8 cellular contexts compared by ENCODE assay signal in the genomic region with DNA sequence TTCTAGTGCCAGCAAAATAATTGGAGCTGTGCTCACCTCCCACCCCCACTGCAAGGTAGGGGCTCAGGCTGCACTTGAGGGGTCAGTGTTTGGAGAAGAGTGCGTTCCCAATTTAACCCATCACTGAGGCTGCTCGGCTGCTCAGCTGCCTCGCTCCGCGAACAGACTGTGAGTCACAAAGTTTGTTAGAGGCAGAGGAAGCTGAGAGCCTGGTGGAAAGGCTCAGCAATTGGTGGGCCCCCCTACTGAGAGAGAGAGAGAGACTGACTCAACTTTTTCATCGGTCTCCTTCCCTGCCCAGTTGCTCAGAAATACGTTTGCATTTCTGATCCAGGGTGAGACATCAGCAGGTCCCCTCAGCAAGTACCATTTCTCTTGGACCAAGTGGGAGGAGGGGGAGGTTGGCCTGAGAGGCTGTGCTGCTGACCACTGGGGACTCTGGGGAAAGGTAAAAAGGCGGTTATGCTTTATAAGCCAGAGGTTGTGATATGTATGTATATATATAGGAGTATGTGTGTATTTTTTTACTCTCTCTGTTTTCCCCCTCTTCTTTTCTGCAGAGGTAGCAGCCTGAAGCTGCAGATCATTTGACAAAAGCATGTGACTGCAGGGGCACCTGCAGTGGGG. TPM values are rescaled to one million over a fixed set of nuclear protein-coding genes. Genes with fewer than 3 reads are reported as not detected.
DNase-seq lines count a peak whose midpoint lies in the region; ATAC-seq and TF ChIP-seq lines count a peak whose summit lies in the region.

No MANE protein-coding gene starts in this region.

- no peaks in the 10 kb centered on the region for H3K9me3 ChIP-seq in Caco-2
- H3K9me3 ChIP-seq in MM.1S (replicated peaks; ENCODE audit: insufficient read depth, low read length): no peaks in the 10 kb centered on the region
- H3K9me3 ChIP-seq in esophagus squamous epithelium: no peaks in the 10 kb centered on the region

- POLR2A ChIA-PET in Caco-2 (lab: Charles Lee): no interaction called here

- TF ChIP-seq POLR2A in esophagus squamous epithelium (IDR thresholded peaks at IDR 0.05): no peak

- H3F3A ChIP-seq in MM.1S (ENCODE audit: insufficient read depth, low read length): peaks cover 10% of the 10 kb centered on the region; the same call in 1 of the 2 replicates

- H3K4me1 ChIP-seq in Caco-2 (peaks cover 5% of the 10 kb centered on the region; the same call in 1 of the 2 replicates), MM.1S (ENCODE audit: low read length) (0 out of 2 replicates have a peak, but pooled peaks cover 5% of the 10 kb centered on the region), esophagus squamous epithelium (peaks cover 13 to 27% (median 14%) of the 10 kb centered on the region in 3 donors)

- H3K4me3 ChIP-seq in Caco-2 (ENCODE audit: low read depth, low read length) (peak overlapping the region; percentile 62), MM.1S (ENCODE audit: low read length) (peak overlapping the region; percentile 80; the same call in 1 of the 2 replicates), fibroblast of villous mesenchyme (ENCODE audit: low read depth, low read length) (peak overlapping the region; percentile 64), esophagus squamous epithelium (peak overlapping the region in 2 of 4 donors; percentile 75 to 78)

- no peak for DNase-seq in Caco-2
- no peak for DNase-seq in MM.1S
- DNase-seq in activated CD8-positive, alpha-beta memory T cell treated with anti-CD3 and anti-CD28 coated beads, Interleukin-2, amount 50 U/mL, for 48 hours: peak; percentile 77
- peak; percentile 18 for DNase-seq in fibroblast of villous mesenchyme (ENCODE audit: low read depth)
- peak; percentile 40 to 52 for DNase-seq in stimulated activated CD4-positive, alpha-beta T cell treated with anti-CD3 and anti-CD28 coated beads, Interleukin-12 subunit alpha, Interleukin-12 subunit beta, amount 100 ng/mL, for 24 hours (ENCODE audit: low read depth in 2 of 2)
- no peak for DNase-seq in esophagus squamous epithelium (lab: John Stamatoyannopoulos, UW)

- ATAC-seq in HG02973 (IDR thresholded peaks at IDR 0.05; ENCODE audit: unreplicated experiment) (no peak), GM19328 (IDR thresholded peaks at IDR 0.05; ENCODE audit: unreplicated experiment) (no peak)

- peak overlapping the region; percentile 82 for H3K4me3 Mint-ChIP-seq in Caco-2 (ENCODE audit: unreplicated experiment)

- no peaks in the 10 kb centered on the region for H3K9me2 ChIP-seq in MM.1S (replicated peaks; ENCODE audit: insufficient read depth, low read length)

- H3K36me3 Mint-ChIP-seq in Caco-2 (ENCODE audit: insufficient read depth, unreplicated experiment): no peaks in the 10 kb centered on the region

- peak overlapping the region; percentile 100; the same call in 1 of the 2 replicates for H3K4me2 ChIP-seq in MM.1S (ENCODE audit: low read depth, low read length)

- no peaks in the 10 kb centered on the region for H3K27me3 Mint-ChIP-seq in Caco-2 (ENCODE audit: insufficient read depth, unreplicated experiment)

- intact Hi-C loops in Caco-2 (cut with micrococcal nuclease; ENCODE audit: unreplicated experiment) (loop anchor here (2.0 to 10.0 kb wide), 4 partner anchors 35 to 151 kb away; no protein-coding TSS in a partner anchor), esophagus squamous epithelium (cut with DNase I) (no loop called here)

- H2AFZ ChIP-seq in MM.1S (ENCODE audit: low read length): no peak overlapping the region

- H3K27ac Mint-ChIP-seq in Caco-2 (ENCODE audit: unreplicated experiment): no peak overlapping the region

- WGBS in esophagus squamous epithelium, 2 donors: 28 to 83% methylated on average over 1 to 4 of the region's 8 CpGs

- H4K20me1 ChIP-seq in MM.1S (ENCODE audit: insufficient read depth, low read length): no peaks in the 10 kb centered on the region

- H3K27me3 ChIP-seq in Caco-2 (replicated peaks; ENCODE audit: control insufficient read depth, insufficient read depth, low read length): no peaks in the 10 kb centered on the region
- H3K27me3 ChIP-seq in MM.1S (replicated peaks; ENCODE audit: insufficient read depth, low read length): peaks cover 23% of the 10 kb centered on the region
- peaks cover 0 to 40% (median 0%) of the 10 kb centered on the region in 4 donors for H3K27me3 ChIP-seq in esophagus squamous epithelium

- no TSS peak for BruUV-seq in Caco-2 (replicated peaks; lab: Mats Ljungman, UMichigan)

- H3K27ac ChIP-seq in MM.1S (ENCODE audit: low read length): no peak overlapping the region
- H3K27ac ChIP-seq in esophagus squamous epithelium: no peak overlapping the region

- H3K4me1 Mint-ChIP-seq in Caco-2 (ENCODE audit: low read depth, unreplicated experiment): peaks cover 12% of the 10 kb centered on the region

- H3K9ac ChIP-seq in MM.1S (ENCODE audit: low read length): no peak overlapping the region

- no peaks in the 10 kb centered on the region for H3K79me2 ChIP-seq in MM.1S (ENCODE audit: low read length)

- H3K36me3 ChIP-seq in Caco-2 (ENCODE audit: control insufficient read depth, insufficient read depth, low read length) (no peaks in the 10 kb centered on the region), MM.1S (replicated peaks; ENCODE audit: insufficient read depth, low read length) (no peaks in the 10 kb centered on the region), esophagus squamous epithelium (no peaks in the 10 kb centered on the region)

- TF ChIP-seq CTCF in Caco-2 (IDR thresholded peaks at IDR 0.05; ENCODE audit: insufficient read depth in 1 of 2, low read depth in 1 of 2, low read length in 1 of 2, severe bottlenecking in 1 of 2, unreplicated experiment in 1 of 2) (no peak), MM.1S (IDR thresholded peaks at IDR 0.05; ENCODE audit: low read length) (no peak), fibroblast of villous mesenchyme (IDR thresholded peaks at IDR 0.05; ENCODE audit: insufficient read depth, low read depth, low read length) (no peak), esophagus squamous epithelium (IDR thresholded peaks at IDR 0.05) (no peak)

- CTCF ChIA-PET in Caco-2 (lab: Charles Lee): interaction anchor here (0.5 to 0.9 kb wide), 3 partner anchors 9 to 86 kb away, joined by 3 to 4 read pairs (median 3); no protein-coding TSS in a partner anchor

- H3K9me3 Mint-ChIP-seq in Caco-2 (ENCODE audit: unreplicated experiment): no peaks in the 10 kb centered on the region

RNA-seq across cellular contexts. Expression of gene EFR3B, which starts 1.5 kb away (rescaled TPM):
- 14.5 and 19.1 TPM in 2 replicates for total RNA-seq in Caco-2 (2022)
- under 0.01 TPM in 2 replicates for total RNA-seq in fibroblast of villous mesenchyme
- 1 to 10 TPM in 1 of 4 donors, under 1 TPM in 3; under 0.01 to 1.4 (median 0.32) TPM for total RNA-seq in esophagus squamous epithelium

Comparison
In these comparisons a context has a peak if more than half of its experiments do, and no peak if none do; other contexts are left out.
1. DNase-seq: peak in activated CD8-positive, alpha-beta memory T cell treated with anti-CD3 and anti-CD28 coated beads, Interleukin-2, amount 50 U/mL, for 48 hours (single experiment), fibroblast of villous mesenchyme (single experiment) and stimulated activated CD4-positive, alpha-beta T cell treated with anti-CD3 and anti-CD28 coated beads, Interleukin-12 subunit alpha, Interleukin-12 subunit beta, amount 100 ng/mL, for 24 hours (2 of 2); none in Caco-2 (0 of 2), MM.1S (single experiment) and esophagus squamous epithelium (single experiment).